24 cellular contexts compared by ENCODE assay signal in the genomic region with DNA sequence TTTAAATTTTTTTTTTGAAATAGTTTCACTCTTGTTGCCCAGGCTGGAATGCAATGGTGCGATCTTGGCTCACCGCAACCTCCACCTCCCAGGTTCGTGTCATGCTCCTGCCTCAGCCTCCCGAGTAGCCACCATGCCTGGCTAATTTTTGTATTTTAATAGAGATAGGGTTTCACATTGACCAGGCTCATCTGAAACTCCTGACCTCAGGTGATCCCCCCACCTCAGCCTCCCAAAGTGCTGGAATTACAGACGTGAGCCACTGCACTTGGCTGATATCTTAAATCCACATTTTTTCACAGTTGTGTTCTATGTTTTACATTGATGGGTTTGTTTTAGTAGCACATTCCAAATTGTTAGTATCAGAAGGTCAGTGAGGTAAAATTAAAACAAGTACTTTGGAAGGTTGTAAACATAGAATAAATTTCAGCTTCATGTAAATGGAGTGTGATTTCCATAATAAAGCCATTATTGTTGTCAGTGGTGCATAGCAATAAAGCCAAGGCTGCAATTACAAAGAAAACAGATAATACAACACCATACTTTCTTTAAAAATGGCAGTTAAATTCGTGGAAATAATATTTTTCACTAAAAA.
DNase-seq lines count a peak whose midpoint lies in the region; FAIRE-seq and TF ChIP-seq lines count a peak whose summit lies in the region.
"Had no signal": no experiment of that assay in that cellular context is flagged by ENCODE, and none has a peak within 500 bp of the region (broad histone marks: within the 10 kb centered on the region; RNA-seq: fewer than 3 reads in every experiment).

No MANE protein-coding gene starts in this region.

- TF ChIP-seq EP300 in H1 (IDR thresholded peaks at IDR 0.05; ENCODE audit: borderline replicate concordance in 1 of 2, low read depth in 2 of 2, low read length in 2 of 2), result 0 out of 3 replicates have a peak, but pooled peaks of 1 of the 2 experiments have one; percentile 41

- WGBS in H1 (ENCODE audit: extremely low coverage in 1 of 2, insufficient coverage in 1 of 2, insufficient read length in 1 of 2, insufficient replicate concordance in 2 of 2, low coverage in 1 of 2, low lambda C conversion rate in 2 of 2, missing lambda C conversion rate in 1 of 2), 2 experiments, result 38% methylated on average over 6 of the region's 6 CpGs; no CpG with 5 or more reads in 1 of the 2 experiments

- H3K27me3 ChIP-seq in HUES6 (ENCODE audit: control insufficient read depth, insufficient read depth, low read length) (no peaks in the 10 kb centered on the region), H1 (replicated peaks in 1 of 4; ENCODE audit: control insufficient read depth in 3 of 4, extremely low read depth in 1 of 4, insufficient read depth in 3 of 4, low read length in 3 of 4) (no peaks in the 10 kb centered on the region)
- H3K27me3 ChIP-seq: BLaER1 had no signal

- H3K18ac ChIP-seq in H1 (ENCODE audit: extremely low read depth, low read length), result no peak overlapping the region

- no peak overlapping the region; the same call in 1 of the 2 replicates for H2BK12ac ChIP-seq in H1 (ENCODE audit: low read depth, low read length)

- no peak overlapping the region; the same call in 1 of the 2 replicates for H2AK5ac ChIP-seq in H1 (ENCODE audit: low read depth, low read length)

- no peak overlapping the region for H2BK20ac ChIP-seq in H1 (ENCODE audit: low read length)

- intact Hi-C loops in activated T-helper 2 cell treated with anti-CD3 and anti-CD28 coated beads, Interferon-gamma antibody, Interleukin-2, Interleukin-4, amounts not matched to agents 10 μg/mL and 5 μg/mL and 100 μg/mL, durations not matched to agents 14 hours and 24 hours and 36 hours (cut with micrococcal nuclease), result no loop called here

- H3K4me3 ChIP-seq in HUES6 (ENCODE audit: low read depth, low read length) (0 out of 2 replicates have a peak overlapping the region, but pooled peaks have one; percentile 5), H1 (ENCODE audit: extremely low read depth in 1 of 4, insufficient read depth in 2 of 4, low read depth in 3 of 4, low read length in 4 of 4) (peak overlapping the region in 1 of 4 experiments; percentile 19; a peak in 2 of 8 replicates)
- H3K4me3 ChIP-seq: BLaER1, GM23248 had no signal

- H2BK5ac ChIP-seq in H1 (ENCODE audit: low read depth, low read length), result no peak overlapping the region

- no peak overlapping the region for H3K23ac ChIP-seq in H1 (ENCODE audit: insufficient read length)

- DNase-seq in H1 (ENCODE audit: low read depth in 1 of 2, low spot score in 2 of 2), result no peak
- DNase-seq in iris pigment epithelial cell (ENCODE audit: low read depth), result peak; percentile 55
- DNase-seq in GM20000 (ENCODE audit: low spot score), result no peak
- no peak for DNase-seq in DMS114 treated with DMSO at 0.1 percent for 48 hours (lab: John Stamatoyannopoulos, UW; ENCODE audit: unreplicated experiment)
- DNase-seq in activated T-helper 2 cell treated with anti-CD3 and anti-CD28 coated beads, Interferon-gamma antibody, Interleukin-2, Interleukin-4, amounts not matched to agents 10 μg/mL and 5 μg/mL and 100 μg/mL, durations not matched to agents 14 hours and 24 hours and 36 hours (ENCODE audit: low spot score), result no peak
- no peak for DNase-seq in AG08395 (ENCODE audit: low spot score)
- DNase-seq: CD4-positive, alpha-beta T cell; COR-L47; DMS 273 treated with DMSO at 0.1 percent for 48 hours; DND-41; GM23248; HFFc6; NCI-H1092 treated with DMSO at 0.1 percent for 48 hours; NCI-H1436 treated with DMSO at 0.1 percent for 48 hours; NCI-H2029; NCI-H2227 treated with DMSO at 0.1 percent for 48 hours; NCI-H510A; NCI-H774; SIG-M5; SK-N-SH had no signal

- H3K36me3 Mint-ChIP-seq in activated T-helper 2 cell treated with anti-CD3 and anti-CD28 coated beads, Interferon-gamma antibody, Interleukin-2, Interleukin-4, amounts not matched to agents 10 μg/mL and 5 μg/mL and 100 μg/mL, durations not matched to agents 14 hours and 24 hours and 36 hours (ENCODE audit: low read depth), result no peaks in the 10 kb centered on the region

- TF ChIP-seq POLR2A in H1 (IDR thresholded peaks at IDR 0.05; ENCODE audit: control extremely low read depth in 1 of 2, low read depth in 2 of 2, low read length in 2 of 2), result no peak

- H3K4ac ChIP-seq in H1 (replicated peaks; ENCODE audit: insufficient read length, low read depth, low read length), result no peak overlapping the region

- no peak overlapping the region for H3K56ac ChIP-seq in H1 (replicated peaks; ENCODE audit: insufficient read length, low read depth, low read length)

- no peaks in the 10 kb centered on the region for H3K23me2 ChIP-seq in H1 (ENCODE audit: low read depth, low read length)

- H3K27ac ChIP-seq in HUES6 (ENCODE audit: low read depth, low read length) (peak overlapping the region; percentile 78), H1 (ENCODE audit: low read depth, low read length) (no peak overlapping the region; the same call in 1 of the 2 replicates)
- H3K27ac ChIP-seq: BLaER1, GM23248, KMS-11 had no signal

- H3K4me1 Mint-ChIP-seq in activated T-helper 2 cell treated with anti-CD3 and anti-CD28 coated beads, Interferon-gamma antibody, Interleukin-2, Interleukin-4, amounts not matched to agents 10 μg/mL and 5 μg/mL and 100 μg/mL, durations not matched to agents 14 hours and 24 hours and 36 hours (ENCODE audit: low read depth), result peaks cover 3% of the 10 kb centered on the region

- peak overlapping the region; percentile 32 to 52 for H3K4me2 ChIP-seq in H1 (ENCODE audit: insufficient read depth in 1 of 2, low read depth in 2 of 2, low read length in 2 of 2)
- H3K4me2 ChIP-seq: BLaER1, KMS-11, SK-N-SH had no signal

- no peak overlapping the region for H2BK120ac ChIP-seq in H1 (replicated peaks; ENCODE audit: low read depth, low read length)

- POLR2A ChIA-PET in H1 (lab: Charles Lee; ENCODE audit: partially characterized antibody), result no interaction called here

- no peak overlapping the region for H3K9ac ChIP-seq in HUES6 (ENCODE audit: low read length)
- H3K9ac ChIP-seq in H1 (replicated peaks in 1 of 4; ENCODE audit: extremely low read depth in 1 of 4, low read depth in 3 of 4, low read length in 3 of 4), result no peak overlapping the region
- H3K9ac ChIP-seq: BLaER1, GM23248, KMS-11, SK-N-SH had no signal

- peaks cover 9% of the 10 kb centered on the region for H3K27me3 Mint-ChIP-seq in activated T-helper 2 cell treated with anti-CD3 and anti-CD28 coated beads, Interferon-gamma antibody, Interleukin-2, Interleukin-4, amounts not matched to agents 10 μg/mL and 5 μg/mL and 100 μg/mL, durations not matched to agents 14 hours and 24 hours and 36 hours (ENCODE audit: low read depth)
- H3K27me3 Mint-ChIP-seq: CD4-positive, alpha-beta T cell had no signal

- no peak overlapping the region for H3K27ac Mint-ChIP-seq in activated T-helper 2 cell treated with anti-CD3 and anti-CD28 coated beads, Interferon-gamma antibody, Interleukin-2, Interleukin-4, amounts not matched to agents 10 μg/mL and 5 μg/mL and 100 μg/mL, durations not matched to agents 14 hours and 24 hours and 36 hours
- H3K27ac Mint-ChIP-seq: CD4-positive, alpha-beta T cell; HFFc6 had no signal

- peak; percentile 50 for FAIRE-seq in H1 (lab: Jason Lieb, UNC)
- FAIRE-seq: GM12891 had no signal

- H3K36me3 ChIP-seq in HUES6 (ENCODE audit: control insufficient read depth, insufficient read depth, low read length) (no peaks in the 10 kb centered on the region), H1 (ENCODE audit: control insufficient read depth in 2 of 4, insufficient read depth in 4 of 4, low read length in 3 of 4) (no peaks in the 10 kb centered on the region)
- H3K36me3 ChIP-seq: BLaER1 had no signal

- no peak for TF ChIP-seq RAD21 in H1 (IDR thresholded peaks at IDR 0.05 in 1 of 2, conservative IDR thresholded peaks at IDR 0.05 in 1 of 2; ENCODE audit: low read depth in 2 of 2, low read length in 2 of 2)

- H3K4me3 Mint-ChIP-seq in activated T-helper 2 cell treated with anti-CD3 and anti-CD28 coated beads, Interferon-gamma antibody, Interleukin-2, Interleukin-4, amounts not matched to agents 10 μg/mL and 5 μg/mL and 100 μg/mL, durations not matched to agents 14 hours and 24 hours and 36 hours (ENCODE audit: low read depth), result no peak overlapping the region
- H3K4me3 Mint-ChIP-seq: CD4-positive, alpha-beta T cell; HFFc6 had no signal

- H3K9me3 ChIP-seq in HUES6 (ENCODE audit: control insufficient read depth, insufficient read depth, low read depth, low read length) (no peaks in the 10 kb centered on the region), H1 (ENCODE audit: insufficient read depth in 2 of 2, low read depth in 1 of 2, low read length in 1 of 2) (no peaks in the 10 kb centered on the region)
- H3K9me3 ChIP-seq: BLaER1, SK-N-SH had no signal

- TF ChIP-seq CTCF in H1 (IDR thresholded peaks at IDR 0.05; ENCODE audit: control extremely low read depth in 1 of 3, insufficient read depth in 1 of 3, low read depth in 1 of 3, low read length in 3 of 3) (no peak), GM20000 (IDR thresholded peaks at IDR 0.05; ENCODE audit: extremely low read depth, missing control alignments) (no peak)

- CTCF ChIA-PET in H1 (lab: Charles Lee; ENCODE audit: partially characterized antibody), result interaction anchor here (1.2 to 1.3 kb wide), 2 partner anchors 9 to 291 kb away, joined by 3 read pairs; no protein-coding TSS in a partner anchor

- no peaks in the 10 kb centered on the region for H4K20me1 ChIP-seq in H1 (replicated peaks in 1 of 2; ENCODE audit: control insufficient read depth in 1 of 2, insufficient read depth in 2 of 2, low read length in 2 of 2)
- H4K20me1 ChIP-seq: BLaER1 had no signal

- H4K91ac ChIP-seq in H1 (replicated peaks; ENCODE audit: insufficient read length, low read length), result no peak overlapping the region

- H2BK15ac ChIP-seq in H1 (ENCODE audit: low read length), result no peak overlapping the region

- no peaks in the 10 kb centered on the region; a peak in 1 of 4 replicates for H3K79me2 ChIP-seq in H1 (ENCODE audit: control insufficient read depth in 1 of 2, insufficient read depth in 2 of 2, low read length in 2 of 2)

- H4K8ac ChIP-seq in H1 (ENCODE audit: extremely low read depth, insufficient read depth, low read length), result no peak overlapping the region

- no peak overlapping the region for H2AFZ ChIP-seq in H1 (ENCODE audit: low read length)
- H2AFZ ChIP-seq: GM23248 had no signal

- no peaks in the 10 kb centered on the region for H3K9me3 Mint-ChIP-seq in activated T-helper 2 cell treated with anti-CD3 and anti-CD28 coated beads, Interferon-gamma antibody, Interleukin-2, Interleukin-4, amounts not matched to agents 10 μg/mL and 5 μg/mL and 100 μg/mL, durations not matched to agents 14 hours and 24 hours and 36 hours
- H3K9me3 Mint-ChIP-seq: CD4-positive, alpha-beta T cell; HFFc6 had no signal

- no peaks in the 10 kb centered on the region for H3K79me1 ChIP-seq in H1 (ENCODE audit: low read depth, low read length)

- H3K4me1 ChIP-seq in HUES6 (ENCODE audit: control insufficient read depth, insufficient read depth, low read length) (peaks cover 38% of the 10 kb centered on the region), H1 (replicated peaks in 1 of 4; ENCODE audit: control insufficient read depth in 3 of 4, insufficient read depth in 4 of 4, low read length in 3 of 4) (peaks cover under 1 to 12% (median 9%) of the 10 kb centered on the region in 4 experiments; a peak in 6 of 7 replicates)
- H3K4me1 ChIP-seq: BLaER1 had no signal

- peak overlapping the region; percentile 94 for H4K5ac ChIP-seq in H1 (ENCODE audit: insufficient read length, low read depth, low read length)

- H3K14ac ChIP-seq in H1 (ENCODE audit: insufficient read length), result no peak overlapping the region
